In the genomic region with DNA sequence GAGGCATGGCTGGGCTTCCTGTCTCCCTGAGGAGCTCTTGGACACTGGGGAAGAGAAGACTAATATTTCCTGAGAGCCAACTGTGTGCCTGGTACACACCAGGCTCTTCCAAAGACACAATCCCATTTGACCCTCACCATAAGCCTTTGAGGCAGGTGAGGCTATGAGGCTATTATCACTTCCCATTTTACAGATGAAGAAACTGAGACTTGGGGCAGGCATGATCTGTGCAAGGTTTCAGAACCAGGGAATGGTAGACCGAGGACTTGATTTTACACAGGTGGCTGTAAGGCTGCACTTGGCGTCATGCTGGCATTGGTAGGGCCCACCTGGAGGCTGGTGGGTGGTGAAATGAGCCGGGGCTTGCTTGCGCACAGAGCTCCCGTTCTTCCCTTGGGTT, we compare ENCODE assay signal across 16 cellular contexts.
DNase-seq lines count a peak whose midpoint lies in the region; ATAC-seq and TF ChIP-seq lines count a peak whose summit lies in the region.
"Had no signal": no experiment of that assay in that cellular context is flagged by ENCODE, and none has a peak within 500 bp of the region (broad histone marks: within the 10 kb centered on the region; RNA-seq: fewer than 3 reads in every experiment).

No MANE protein-coding gene starts in this region.

- CTCF ChIA-PET in A673 (lab: Charles Lee): no interaction called here

- no peaks in the 10 kb centered on the region for H3K9me3 Mint-ChIP-seq in chondrocyte (ENCODE audit: low read depth)
- H3K9me3 Mint-ChIP-seq: immature natural killer cell had no signal

- no peaks in the 10 kb centered on the region for H3K27me3 Mint-ChIP-seq in chondrocyte (ENCODE audit: low read depth)
- H3K27me3 Mint-ChIP-seq: progenitor cell of endocrine pancreas had no signal

- H3K9me3 ChIP-seq in OCI-LY3 (ENCODE audit: insufficient read depth, low read length): no peaks in the 10 kb centered on the region
- H3K9me3 ChIP-seq in lung (ENCODE audit: control insufficient read depth in 2 of 2, insufficient read depth in 1 of 2, low read length in 1 of 2): no peaks in the 10 kb centered on the region
- H3K9me3 ChIP-seq in stomach smooth muscle (ENCODE audit: control insufficient read depth in 2 of 2, low read length in 2 of 2): no peaks in the 10 kb centered on the region
- H3K9me3 ChIP-seq in A673 (ENCODE audit: low read depth, low read length, poor library complexity, severe bottlenecking): no peaks in the 10 kb centered on the region
- H3K9me3 ChIP-seq: BE2C, mucosa of descending colon had no signal

- H3K79me2 ChIP-seq in OCI-LY3 (ENCODE audit: low read length): no peaks in the 10 kb centered on the region

- H3K4me1 ChIP-seq in OCI-LY3 (ENCODE audit: low read length): peaks cover 8% of the 10 kb centered on the region
- peaks cover 3 to 12% of the 10 kb centered on the region in 2 donors for H3K4me1 ChIP-seq in lung (ENCODE audit: control insufficient read depth in 2 of 2, insufficient read depth in 2 of 2, low read length in 2 of 2)
- H3K4me1 ChIP-seq in stomach smooth muscle (ENCODE audit: control insufficient read depth, insufficient read depth, low read length): peaks cover 21% of the 10 kb centered on the region
- H3K4me1 ChIP-seq in A673 (ENCODE audit: insufficient read depth, low read length, poor library complexity, severe bottlenecking): no peaks in the 10 kb centered on the region

- ATAC-seq in lung (ENCODE audit: insufficient read depth, low FRiP score) (no peak), GM19035 (IDR thresholded peaks at IDR 0.05; ENCODE audit: unreplicated experiment) (no peak)

- no peaks in the 10 kb centered on the region for H4K20me1 ChIP-seq in OCI-LY3 (ENCODE audit: insufficient read depth, low read length)

- 0 out of 2 replicates have a peak, but pooled peaks cover 5% of the 10 kb centered on the region for H3K27me3 ChIP-seq in OCI-LY3 (ENCODE audit: low read depth, low read length)
- no peaks in the 10 kb centered on the region for H3K27me3 ChIP-seq in lung (ENCODE audit: control insufficient read depth, insufficient read depth)
- H3K27me3 ChIP-seq in stomach smooth muscle (ENCODE audit: control insufficient read depth in 1 of 2, insufficient read depth in 2 of 2, low read length in 2 of 2): no peaks in the 10 kb centered on the region
- H3K27me3 ChIP-seq in A673 (replicated peaks; ENCODE audit: insufficient read depth, low read depth, low read length, poor library complexity): no peaks in the 10 kb centered on the region
- H3K27me3 ChIP-seq: BE2C had no signal

- peak overlapping the region; percentile 44 for H3K4me3 Mint-ChIP-seq in chondrocyte (ENCODE audit: unreplicated experiment)
- H3K4me3 Mint-ChIP-seq: endodermal cell, immature natural killer cell had no signal

- no peak overlapping the region for H3K27ac ChIP-seq in OCI-LY3 (ENCODE audit: low read length)
- H3K27ac ChIP-seq in lung (ENCODE audit: low read depth in 1 of 2, low read length in 1 of 2): peak overlapping the region; percentile 55 to 75
- peak overlapping the region; percentile 46 for H3K27ac ChIP-seq in stomach smooth muscle (ENCODE audit: low read length)
- H3K27ac ChIP-seq in A673 (ENCODE audit: low read depth, low read length, poor library complexity, severe bottlenecking): no peak overlapping the region
- H3K27ac ChIP-seq: PC-9 had no signal

- peak overlapping the region; percentile 39 for H3K4me2 ChIP-seq in OCI-LY3 (ENCODE audit: low read length)
- H3K4me2 ChIP-seq: PC-9 had no signal

- 94% methylated on average over 5 of the region's 5 CpGs for WGBS in lung, 2 donors

- POLR2A ChIA-PET in A673 (lab: Charles Lee; ENCODE audit: low non-redundant PET): no interaction called here

- no peaks in the 10 kb centered on the region for H3K36me3 Mint-ChIP-seq in chondrocyte (ENCODE audit: low read depth)
- H3K36me3 Mint-ChIP-seq: immature natural killer cell had no signal

- H2AFZ ChIP-seq in OCI-LY3 (ENCODE audit: low read depth, low read length): no peak overlapping the region
- H2AFZ ChIP-seq: PC-9 had no signal

- no peak for TF ChIP-seq CTCF in OCI-LY3 (IDR thresholded peaks at IDR 0.05; ENCODE audit: low read depth, low read length)
- no peak for TF ChIP-seq CTCF in chondrocyte (IDR thresholded peaks at IDR 0.05)
- TF ChIP-seq CTCF in lung (IDR thresholded peaks at IDR 0.05; ENCODE audit: control extremely low read depth, extremely low read depth): no peak
- no peak for TF ChIP-seq CTCF in A673 (conservative IDR thresholded peaks at IDR 0.05; ENCODE audit: low read depth, low read length)

- no TSS peak for BruUV-seq in A673 (replicated peaks; lab: Mats Ljungman, UMichigan)

- H3K27ac Mint-ChIP-seq in chondrocyte (ENCODE audit: unreplicated experiment): peak overlapping the region; percentile 98
- H3K27ac Mint-ChIP-seq: endodermal cell, immature natural killer cell, progenitor cell of endocrine pancreas had no signal

- H3K9ac ChIP-seq in OCI-LY3 (ENCODE audit: low read length): no peak overlapping the region
- H3K9ac ChIP-seq in stomach smooth muscle (ENCODE audit: low read length in 2 of 2): no peak overlapping the region

- H3K4me1 Mint-ChIP-seq in chondrocyte (ENCODE audit: low read depth): peaks cover 65% of the 10 kb centered on the region
- H3K4me1 Mint-ChIP-seq: immature natural killer cell had no signal

- DNase-seq in chondrocyte (ENCODE audit: low spot score) (no peak), lung (ENCODE audit: low spot score) (no peak), A673 (ENCODE audit: low spot score) (no peak), DMS79 treated with DMSO at 0.1 percent for 48 hours (lab: John Stamatoyannopoulos, UW) (no peak), NCI-H128 (lab: John Stamatoyannopoulos, UW; ENCODE audit: unreplicated experiment) (no peak)
- DNase-seq: BE2C, endodermal cell, immature natural killer cell, NCI-H2081 treated with DMSO at 0.1 percent for 48 hours, NCI-H526 treated with DMSO at 0.1 percent for 48 hours, PC-9 had no signal

- no peaks in the 10 kb centered on the region for H3K36me3 ChIP-seq in OCI-LY3 (replicated peaks; ENCODE audit: low read depth, low read length)
- H3K36me3 ChIP-seq in lung (ENCODE audit: control insufficient read depth in 2 of 2, insufficient read depth in 2 of 2, low read length in 2 of 2): no peaks in the 10 kb centered on the region
- no peaks in the 10 kb centered on the region for H3K36me3 ChIP-seq in stomach smooth muscle (ENCODE audit: control insufficient read depth in 2 of 2, insufficient read depth in 2 of 2, low read length in 2 of 2)
- H3K36me3 ChIP-seq in A673 (ENCODE audit: insufficient read depth, low read length, poor library complexity, severe bottlenecking): no peaks in the 10 kb centered on the region
- H3K36me3 ChIP-seq: BE2C had no signal

- H3K4me3 ChIP-seq in OCI-LY3 (ENCODE audit: low read length) (no peak overlapping the region), lung (no peak overlapping the region), stomach smooth muscle (ENCODE audit: low read length in 2 of 2) (no peak overlapping the region), A673 (ENCODE audit: low read depth, low read length, poor library complexity, severe bottlenecking) (no peak overlapping the region)
- H3K4me3 ChIP-seq: mucosa of descending colon, PC-9 had no signal

- intact Hi-C loops in A673 (cut with micrococcal nuclease; ENCODE audit: unreplicated experiment): loop anchor here (10.0 kb wide), 1 partner anchor 105 kb away; no protein-coding TSS in a partner anchor

Comparison
In these comparisons a context has a peak if more than half of its experiments do, and no peak if none do; other contexts are left out.
1. H3K27ac ChIP-seq: peak in lung (2 of 2) and stomach smooth muscle (single experiment); none in OCI-LY3 (single experiment) and A673 (single experiment).